1 cellular context compared by ENCODE assay signal in the genomic region with DNA sequence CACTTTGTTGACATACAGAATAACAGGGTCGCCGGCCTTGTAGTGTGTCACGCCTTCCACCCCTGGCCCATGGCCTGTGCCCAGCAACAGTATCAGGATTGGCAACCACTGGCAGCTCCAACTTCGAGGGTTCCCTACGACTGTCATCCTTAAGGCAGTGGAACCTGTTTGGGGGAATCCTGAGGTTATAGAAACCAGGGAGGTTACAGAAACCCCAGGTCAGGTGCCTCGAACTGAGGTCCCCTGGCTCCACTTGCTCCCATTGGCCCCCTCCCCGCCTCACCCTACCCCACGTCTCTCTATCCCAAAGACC.
TF ChIP-seq lines count a peak whose summit lies in the region.

No MANE protein-coding gene starts in this region.

TF ChIP-seq in HepG2, 621 proteins besides CTCF, POLR2A, EP300 and RAD21:
- TF ChIP-seq ZFY (CRISPR knock-in tag; IDR thresholded peaks at IDR 0.05) = no peak
- TF ChIP-seq SMAD9 (CRISPR knock-in tag; IDR thresholded peaks at IDR 0.05) = no peak
- 0 out of 2 replicates have a peak, but pooled peaks have one; percentile 45 for TF ChIP-seq MTA3 (CRISPR knock-in tag; IDR thresholded peaks at IDR 0.05)
- TF ChIP-seq ZBTB38 (CRISPR knock-in tag; IDR thresholded peaks at IDR 0.05) = peak; percentile 52; the same call in 1 of the 2 replicates
- TF ChIP-seq CENPT (CRISPR knock-in tag; IDR thresholded peaks at IDR 0.05; ENCODE audit: low read depth) = 0 out of 2 replicates have a peak, but pooled peaks have one; percentile 12
- peak; percentile 22; the same call in 1 of the 2 replicates for TF ChIP-seq ZNF724P (CRISPR knock-in tag; IDR thresholded peaks at IDR 0.05; ENCODE audit: borderline replicate concordance)
- TF ChIP-seq, protein P1, sequence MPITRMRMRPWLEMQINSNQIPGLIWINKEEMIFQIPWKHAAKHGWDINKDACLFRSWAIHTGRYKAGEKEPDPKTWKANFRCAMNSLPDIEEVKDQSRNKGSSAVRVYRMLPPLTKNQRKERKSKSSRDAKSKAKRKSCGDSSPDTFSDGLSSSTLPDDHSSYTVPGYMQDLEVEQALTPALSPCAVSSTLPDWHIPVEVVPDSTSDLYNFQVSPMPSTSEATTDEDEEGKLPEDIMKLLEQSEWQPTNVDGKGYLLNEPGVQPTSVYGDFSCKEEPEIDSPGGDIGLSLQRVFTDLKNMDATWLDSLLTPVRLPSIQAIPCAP (CRISPR knock-in tag; IDR thresholded peaks at IDR 0.05; ENCODE audit: low read depth) = 0 out of 2 replicates have a peak, but pooled peaks have one; percentile 70
- peak; percentile 52; the same call in 1 of the 2 replicates for TF ChIP-seq CC2D1A (CRISPR knock-in tag; IDR thresholded peaks at IDR 0.05)
- TF ChIP-seq, protein P2, sequence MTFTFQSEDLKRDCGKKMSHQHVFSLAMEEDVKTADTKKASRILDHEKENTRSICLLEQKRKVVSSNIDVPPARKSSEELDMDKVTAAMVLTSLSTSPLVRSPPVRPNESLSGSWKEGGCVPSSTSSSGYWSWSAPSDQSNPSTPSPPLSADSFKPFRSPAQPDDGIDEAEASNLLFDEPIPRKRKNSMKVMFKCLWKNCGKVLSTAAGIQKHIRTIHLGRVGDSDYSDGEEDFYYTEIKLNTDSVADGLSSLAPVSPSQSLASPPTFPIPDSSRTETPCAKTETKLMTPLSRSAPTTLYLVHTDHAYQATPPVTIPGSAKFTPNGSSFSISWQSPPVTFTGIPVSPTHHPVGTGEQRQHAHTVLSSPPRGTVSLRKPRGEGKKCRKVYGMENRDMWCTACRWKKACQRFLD (CRISPR knock-in tag; IDR thresholded peaks at IDR 0.05; ENCODE audit: borderline replicate concordance) = no peak
- TF ChIP-seq, protein P3, sequence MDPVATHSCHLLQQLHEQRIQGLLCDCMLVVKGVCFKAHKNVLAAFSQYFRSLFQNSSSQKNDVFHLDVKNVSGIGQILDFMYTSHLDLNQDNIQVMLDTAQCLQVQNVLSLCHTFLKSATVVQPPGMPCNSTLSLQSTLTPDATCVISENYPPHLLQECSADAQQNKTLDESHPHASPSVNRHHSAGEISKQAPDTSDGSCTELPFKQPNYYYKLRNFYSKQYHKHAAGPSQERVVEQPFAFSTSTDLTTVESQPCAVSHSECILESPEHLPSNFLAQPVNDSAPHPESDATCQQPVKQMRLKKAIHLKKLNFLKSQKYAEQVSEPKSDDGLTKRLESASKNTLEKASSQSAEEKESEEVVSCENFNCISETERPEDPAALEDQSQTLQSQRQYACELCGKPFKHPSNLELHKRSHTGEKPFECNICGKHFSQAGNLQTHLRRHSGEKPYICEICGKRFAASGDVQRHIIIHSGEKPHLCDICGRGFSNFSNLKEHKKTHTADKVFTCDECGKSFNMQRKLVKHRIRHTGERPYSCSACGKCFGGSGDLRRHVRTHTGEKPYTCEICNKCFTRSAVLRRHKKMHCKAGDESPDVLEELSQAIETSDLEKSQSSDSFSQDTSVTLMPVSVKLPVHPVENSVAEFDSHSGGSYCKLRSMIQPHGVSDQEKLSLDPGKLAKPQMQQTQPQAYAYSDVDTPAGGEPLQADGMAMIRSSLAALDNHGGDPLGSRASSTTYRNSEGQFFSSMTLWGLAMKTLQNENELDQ (CRISPR knock-in tag; IDR thresholded peaks at IDR 0.05; ENCODE audit: borderline replicate concordance) = 0 out of 2 replicates have a peak, but pooled peaks have one; percentile 2
- TF ChIP-seq ZBTB3 (CRISPR knock-in tag; IDR thresholded peaks at IDR 0.05; ENCODE audit: borderline replicate concordance, low read depth) = 0 out of 2 replicates have a peak, but pooled peaks have one; percentile 18
- TF ChIP-seq, protein P4, sequence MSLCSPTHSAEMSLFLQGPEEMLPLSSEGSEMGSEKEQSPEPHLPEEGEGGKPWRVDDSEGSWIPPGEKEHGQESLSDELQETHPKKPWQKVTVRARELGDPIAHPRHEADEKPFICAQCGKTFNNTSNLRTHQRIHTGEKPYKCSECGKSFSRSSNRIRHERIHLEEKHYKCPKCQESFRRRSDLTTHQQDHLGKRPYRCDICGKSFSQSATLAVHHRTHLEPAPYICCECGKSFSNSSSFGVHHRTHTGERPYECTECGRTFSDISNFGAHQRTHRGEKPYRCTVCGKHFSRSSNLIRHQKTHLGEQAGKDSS (CRISPR knock-in tag; IDR thresholded peaks at IDR 0.05; ENCODE audit: borderline replicate concordance, low read depth) = peak; percentile 45; the same call in 1 of the 2 replicates
- TF ChIP-seq PRPF4 (IDR thresholded peaks at IDR 0.05; ENCODE audit: low read depth, low read length, poor library complexity, severe bottlenecking) = peak; percentile 9
- TF ChIP-seq CHCHD3 (CRISPR knock-in tag; IDR thresholded peaks at IDR 0.05) = peak; percentile 23; the same call in 1 of the 2 replicates
